In the genomic region with DNA sequence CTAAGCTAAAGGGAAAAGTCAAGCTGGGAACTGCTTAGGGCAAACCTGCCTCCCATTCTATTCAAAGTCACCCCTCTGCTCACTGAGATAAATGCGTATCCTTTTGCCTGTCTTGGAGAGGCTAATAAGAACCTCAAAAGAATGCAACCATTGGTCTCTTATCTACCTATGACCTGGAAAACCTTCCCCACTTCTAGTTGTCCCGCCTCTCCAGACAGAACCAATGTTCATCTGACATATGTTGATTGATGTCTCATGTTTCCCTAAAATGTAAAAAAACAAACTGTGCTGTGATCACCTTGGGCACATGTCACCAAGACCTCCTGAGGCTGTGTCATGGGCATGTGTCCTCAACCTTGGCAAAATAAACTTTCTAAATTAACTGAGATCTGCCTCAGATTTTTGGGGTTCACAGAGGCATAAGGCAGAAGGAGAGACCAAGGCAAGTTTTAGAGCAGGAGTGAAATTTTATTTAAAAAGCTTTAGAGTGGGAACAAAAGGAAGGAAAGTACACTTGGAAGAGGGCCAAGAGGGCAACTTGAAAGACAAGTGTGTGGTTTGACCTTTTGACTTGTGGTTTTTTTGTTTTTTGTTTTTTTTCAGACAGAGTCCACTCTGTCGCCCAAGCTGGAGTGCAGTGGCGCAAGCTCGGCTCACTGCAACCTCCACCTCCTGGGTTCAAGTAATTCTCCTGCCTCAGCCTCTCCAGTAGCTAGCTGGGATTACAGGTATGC, we compare ENCODE assay signal across 2 cellular contexts. TPM values are rescaled to one million over a fixed set of nuclear protein-coding genes. Genes with fewer than 3 reads are reported as not detected.
"Had no signal": no experiment of that assay in that cellular context is flagged by ENCODE, and none has a peak within 500 bp of the region (broad histone marks: within the 10 kb centered on the region; RNA-seq: fewer than 3 reads in every experiment).

No MANE protein-coding gene starts in this region.

RNA-seq across cellular contexts. Expression of a gene that starts 13.0 kb away (rescaled TPM):
- total RNA-seq: activated CD8-positive, alpha-beta memory T cell treated with anti-CD3 and anti-CD28 coated beads for 36 hours; kidney epithelial cell had no signal
